8 cellular contexts compared by ENCODE assay signal in genomic region chr6:24720131-24720603, GRCh38. TPM values are rescaled to one million over a fixed set of nuclear protein-coding genes. Genes with fewer than 3 reads are reported as not detected.
A peak's percentile ranks its signal among the peaks of the same experiment; 100 is the strongest.
DNase-seq lines count a peak whose midpoint lies in the region; ATAC-seq and TF ChIP-seq lines count a peak whose summit lies in the region.

No MANE protein-coding gene starts in this region.

- H3K27me3 Mint-ChIP-seq in Calu3 (ENCODE audit: unreplicated experiment): no peaks in the 10 kb centered on the region

- BruUV-seq in Calu3 (replicated peaks; lab: Mats Ljungman, UMichigan): TSS peak; percentile 35

- CTCF ChIA-PET in Calu3 (lab: Charles Lee): no interaction called here

- H3K27ac ChIP-seq in right atrium auricular region (peak overlapping the region; percentile 100), aorta (ENCODE audit: low read depth in 1 of 2, low read length in 2 of 2) (peak overlapping the region; percentile 93 to 96)

- WGBS in aorta, 2 donors: 0% methylated on average over 34 to 39 of the region's 39 CpGs

- peak overlapping the region; percentile 100 for H3K9ac ChIP-seq in adipocyte (ENCODE audit: low read length)

- ATAC-seq in HG02973 (IDR thresholded peaks at IDR 0.05; ENCODE audit: unreplicated experiment): peak; percentile 14
- ATAC-seq in aorta (ENCODE audit: low FRiP score): peak; percentile 74
- no peak for ATAC-seq in HG02623 (IDR thresholded peaks at IDR 0.05; ENCODE audit: unreplicated experiment)

- H3K4me3 Mint-ChIP-seq in Calu3 (ENCODE audit: low read depth, unreplicated experiment): peak overlapping the region; percentile 97

- H3K9me3 ChIP-seq in adipocyte (ENCODE audit: control insufficient read depth, low read length): no peaks in the 10 kb centered on the region
- H3K9me3 ChIP-seq in right atrium auricular region: no peaks in the 10 kb centered on the region
- H3K9me3 ChIP-seq in aorta (ENCODE audit: control insufficient read depth, low read length): no peaks in the 10 kb centered on the region

- intact Hi-C loops in Calu3 (cut with micrococcal nuclease; ENCODE audit: unreplicated experiment) (no loop called here), aorta (cut with DNase I) (loop anchor here in 1 of 2 donors (2.0 kb wide), 2 partner anchors 53 to 55 kb away; partner anchors contain the start of genes ACOT13, GMNN and TDP2)

- peak overlapping the region; percentile 100 for H3K4me3 ChIP-seq in adipocyte (ENCODE audit: low read length)
- H3K4me3 ChIP-seq in right atrium auricular region: peak overlapping the region; percentile 93 to 99
- H3K4me3 ChIP-seq in retinal pigment epithelial cell (ENCODE audit: low read length): peak overlapping the region; percentile 98
- peak overlapping the region; percentile 85 to 92 for H3K4me3 ChIP-seq in aorta (ENCODE audit: low read length in 2 of 2)

- TF ChIP-seq CTCF in Calu3 (IDR thresholded peaks at IDR 0.05; ENCODE audit: unreplicated experiment) (no peak), right atrium auricular region (IDR thresholded peaks at IDR 0.05) (peak in 1 of 2 donors; percentile 10), retinal pigment epithelial cell (conservative IDR thresholded peaks at IDR 0.05; ENCODE audit: low read depth, low read length) (no peak)

- peak; percentile 87 for DNase-seq in Calu3
- peak; percentile 50 for DNase-seq in SW480 (ENCODE audit: low spot score)
- DNase-seq in adipocyte (ENCODE audit: low read depth): peak; percentile 77
- DNase-seq in right atrium auricular region (ENCODE audit: low spot score): no peak
- no peak for DNase-seq in retinal pigment epithelial cell (ENCODE audit: low read depth)
- peak; percentile 75 to 89 for DNase-seq in aorta

- H3K9me3 Mint-ChIP-seq in Calu3 (ENCODE audit: low read depth, unreplicated experiment): no peaks in the 10 kb centered on the region

- H3K36me3 Mint-ChIP-seq in Calu3 (ENCODE audit: insufficient read depth, unreplicated experiment): peaks cover 66% of the 10 kb centered on the region

- peak overlapping the region; percentile 94 for H3K27ac Mint-ChIP-seq in Calu3 (ENCODE audit: unreplicated experiment)

- peaks cover 30% of the 10 kb centered on the region for H3K36me3 ChIP-seq in adipocyte (ENCODE audit: control insufficient read depth, insufficient read depth, low read length, severe bottlenecking)
- H3K36me3 ChIP-seq in right atrium auricular region: peaks cover 10% of the 10 kb centered on the region
- no peaks in the 10 kb centered on the region for H3K36me3 ChIP-seq in aorta (ENCODE audit: control insufficient read depth in 1 of 2, insufficient read depth in 2 of 2, low read length in 1 of 2)

- no peaks in the 10 kb centered on the region for H3K27me3 ChIP-seq in adipocyte (replicated peaks; ENCODE audit: control insufficient read depth, insufficient read depth, low read length)
- no peaks in the 10 kb centered on the region for H3K27me3 ChIP-seq in right atrium auricular region
- H3K27me3 ChIP-seq in aorta (ENCODE audit: control insufficient read depth in 1 of 2, insufficient read depth in 2 of 2, low read length in 1 of 2): peaks cover 0 to 1% of the 10 kb centered on the region in 2 donors

- H3K4me1 ChIP-seq in adipocyte (ENCODE audit: control insufficient read depth, insufficient read depth, low read length) (peaks cover 20% of the 10 kb centered on the region), right atrium auricular region (peaks cover 0 to 42% of the 10 kb centered on the region in 2 donors), aorta (ENCODE audit: control insufficient read depth in 1 of 2, insufficient read depth in 2 of 2, low read length in 2 of 2) (no peaks in the 10 kb centered on the region)

- H3K4me1 Mint-ChIP-seq in Calu3 (ENCODE audit: low read depth, unreplicated experiment): peaks cover 24% of the 10 kb centered on the region

RNA-seq across cellular contexts. Expression of gene C6orf62, which starts 1.2 kb away (rescaled TPM):
- total RNA-seq in Calu3 (2022) (334 and 370 TPM in 2 replicates), right atrium auricular region (10 to 100 TPM; 24.0 to 47.4 TPM), aorta (10 to 100 TPM; 72.7 to 88.5 TPM)
- 10 to 100 TPM; 35.1 to 41.7 TPM for polyA plus RNA-seq in aorta

RNA-seq across cellular contexts. Expression of gene ACOT13, which starts 53.3 kb away (rescaled TPM):
- total RNA-seq in Calu3 (2022): 74.5 and 78.9 TPM in 2 replicates
- 10 to 100 TPM; 12.0 to 19.9 TPM for total RNA-seq in right atrium auricular region
- total RNA-seq in aorta: 10 to 100 TPM in 1 of 2 donors, 1 to 10 TPM in 1; 8.9 to 10.4 TPM
- polyA plus RNA-seq in aorta: 10 to 100 TPM in 1 of 2 donors, 1 to 10 TPM in 1; 7.3 to 13.5 TPM

RNA-seq across cellular contexts. Expression of gene TDP2, which starts 53.5 kb away (rescaled TPM):
- 71.7 and 72.9 TPM in 2 replicates for total RNA-seq in Calu3 (2022)
- total RNA-seq in right atrium auricular region: 10 to 100 TPM; 18.5 to 22.2 TPM
- 10 to 100 TPM; 30.7 to 35.7 TPM for total RNA-seq in aorta
- 10 to 100 TPM; 40.8 to 99.7 TPM for polyA plus RNA-seq in aorta

RNA-seq across cellular contexts. Expression of gene GMNN, which starts 54.6 kb away (rescaled TPM):
- 183 and 200 TPM in 2 replicates for total RNA-seq in Calu3 (2022)
- total RNA-seq in right atrium auricular region: 1 to 10 TPM; 4.0 to 4.2 TPM
- total RNA-seq in aorta: 10 to 100 TPM in 1 of 2 donors, 1 to 10 TPM in 1; 5.3 to 10.2 TPM
- 10 to 100 TPM in 1 of 2 donors, 1 to 10 TPM in 1; 6.8 to 13.1 TPM for polyA plus RNA-seq in aorta

Comparison
In these comparisons a context has a peak if more than half of its experiments do, and no peak if none do; other contexts are left out.
1. DNase-seq: peak in Calu3 (single experiment), SW480 (single experiment), adipocyte (single experiment) and aorta (2 of 2); none in right atrium auricular region (single experiment) and retinal pigment epithelial cell (single experiment).
2. Peak in every context shown above with its lines, with median percentiles within 50 percentile points of each other: H3K4me3 ChIP-seq.